15 cellular contexts compared by ENCODE assay signal in genomic region chr4:6405417-6405747, GRCh38.
A peak's percentile ranks its signal among the peaks of the same experiment; 100 is the strongest.
DNase-seq lines count a peak whose midpoint lies in the region; ATAC-seq and TF ChIP-seq lines count a peak whose summit lies in the region.
"Had no signal": no experiment of that assay in that cellular context is flagged by ENCODE, and none has a peak within 500 bp of the region (broad histone marks: within the 10 kb centered on the region; RNA-seq: fewer than 3 reads in every experiment).

No MANE protein-coding gene starts in this region.

- peak overlapping the region; percentile 36 for H3K4me2 ChIP-seq in BLaER1

- H3K4me3 Mint-ChIP-seq in brain (peak overlapping the region in 1 of 5 experiments; percentile 36), nephron progenitor cell (peak overlapping the region; percentile 28)
- H3K4me3 Mint-ChIP-seq in activated T-cell treated with anti-CD3 and anti-CD28 coated beads, Interleukin-2, amount 50 U/mL, for 4 hours = no peak overlapping the region
- H3K4me3 Mint-ChIP-seq: B cell; CD8-positive, alpha-beta T cell had no signal

- H3K4me1 ChIP-seq in BLaER1 = peaks cover 45% of the 10 kb centered on the region

- no peak overlapping the region for H3K9ac ChIP-seq in BLaER1

- H3K27ac ChIP-seq in BLaER1 = no peak overlapping the region

- no peak overlapping the region for H3K4me3 ChIP-seq in BLaER1

- H3K36me3 ChIP-seq in BLaER1 = no peaks in the 10 kb centered on the region

- no peaks in the 10 kb centered on the region for H3K9me3 ChIP-seq in BLaER1

- H3K4me1 Mint-ChIP-seq in brain (peaks cover 26% of the 10 kb centered on the region), nephron progenitor cell (peaks cover 45% of the 10 kb centered on the region)
- H3K4me1 Mint-ChIP-seq in activated T-cell treated with anti-CD3 and anti-CD28 coated beads, Interleukin-2, amount 50 U/mL, for 4 hours (ENCODE audit: low read depth) = no peaks in the 10 kb centered on the region
- H3K4me1 Mint-ChIP-seq: B cell, CD14-positive monocyte had no signal

- no peak for ATAC-seq in GM21723 (IDR thresholded peaks at IDR 0.05; ENCODE audit: unreplicated experiment)
- ATAC-seq in activated T-cell treated with anti-CD3 and anti-CD28 coated beads, Interleukin-2, amount 50 U/mL, for 4 hours = no peak
- ATAC-seq: CD8-positive, alpha-beta T cell; HepG2 had no signal

- H3K27me3 ChIP-seq in BLaER1 = no peaks in the 10 kb centered on the region

- TF ChIP-seq CTCF in brain (conservative IDR thresholded peaks at IDR 0.05) (no peak), nephron progenitor cell (IDR thresholded peaks at IDR 0.05) (no peak)

- peaks cover 41% of the 10 kb centered on the region for H3K27me3 Mint-ChIP-seq in brain
- peaks cover 59% of the 10 kb centered on the region for H3K27me3 Mint-ChIP-seq in nephron progenitor cell (ENCODE audit: low read depth, poor library complexity)
- H3K27me3 Mint-ChIP-seq in activated T-cell treated with anti-CD3 and anti-CD28 coated beads, Interleukin-2, amount 50 U/mL, for 4 hours (ENCODE audit: low read depth) = peaks cover 50% of the 10 kb centered on the region

- peak; percentile 43 for DNase-seq in ELF-1 (ENCODE audit: low read depth, low spot score)
- DNase-seq in nephron progenitor cell = no peak
- DNase-seq in NOMO-1 treated with dmso at 0.1 percent for 144 hours (lab: John Stamatoyannopoulos, UW; ENCODE audit: unreplicated experiment) = no peak
- DNase-seq in activated T-cell treated with anti-CD3 and anti-CD28 coated beads, Interleukin-2, amount 50 U/mL, for 4 hours = no peak
- DNase-seq: CD8-positive, alpha-beta T cell; COR-L47; EL; GDM1; HCEC 1CT had no signal

- peaks cover 0 to 12% (median 0%) of the 10 kb centered on the region in 5 experiments for H3K9me3 Mint-ChIP-seq in brain
- no peaks in the 10 kb centered on the region for H3K9me3 Mint-ChIP-seq in nephron progenitor cell
- H3K9me3 Mint-ChIP-seq in activated T-cell treated with anti-CD3 and anti-CD28 coated beads, Interleukin-2, amount 50 U/mL, for 4 hours = no peaks in the 10 kb centered on the region
- H3K9me3 Mint-ChIP-seq: CD8-positive, alpha-beta T cell had no signal

- peak overlapping the region in 3 of 5 experiments; percentile 16 to 64 (median 33) for H3K27ac Mint-ChIP-seq in brain
- H3K27ac Mint-ChIP-seq in nephron progenitor cell = peak overlapping the region; percentile 9
- H3K27ac Mint-ChIP-seq: B cell; CD14-positive monocyte; CD8-positive, alpha-beta T cell had no signal

- no peaks in the 10 kb centered on the region for H3K36me3 Mint-ChIP-seq in brain
- H3K36me3 Mint-ChIP-seq in nephron progenitor cell (ENCODE audit: low read depth) = no peaks in the 10 kb centered on the region
- no peaks in the 10 kb centered on the region for H3K36me3 Mint-ChIP-seq in activated T-cell treated with anti-CD3 and anti-CD28 coated beads, Interleukin-2, amount 50 U/mL, for 4 hours (ENCODE audit: insufficient read depth)
- H3K36me3 Mint-ChIP-seq: CD14-positive monocyte; CD8-positive, alpha-beta T cell had no signal

- no peaks in the 10 kb centered on the region for H4K20me1 ChIP-seq in BLaER1
